1 cellular context compared by ENCODE assay signal in genomic region chr17:50372708-50373556, GRCh38.
TF ChIP-seq lines count a peak whose summit lies in the region.

A gene with protein sequence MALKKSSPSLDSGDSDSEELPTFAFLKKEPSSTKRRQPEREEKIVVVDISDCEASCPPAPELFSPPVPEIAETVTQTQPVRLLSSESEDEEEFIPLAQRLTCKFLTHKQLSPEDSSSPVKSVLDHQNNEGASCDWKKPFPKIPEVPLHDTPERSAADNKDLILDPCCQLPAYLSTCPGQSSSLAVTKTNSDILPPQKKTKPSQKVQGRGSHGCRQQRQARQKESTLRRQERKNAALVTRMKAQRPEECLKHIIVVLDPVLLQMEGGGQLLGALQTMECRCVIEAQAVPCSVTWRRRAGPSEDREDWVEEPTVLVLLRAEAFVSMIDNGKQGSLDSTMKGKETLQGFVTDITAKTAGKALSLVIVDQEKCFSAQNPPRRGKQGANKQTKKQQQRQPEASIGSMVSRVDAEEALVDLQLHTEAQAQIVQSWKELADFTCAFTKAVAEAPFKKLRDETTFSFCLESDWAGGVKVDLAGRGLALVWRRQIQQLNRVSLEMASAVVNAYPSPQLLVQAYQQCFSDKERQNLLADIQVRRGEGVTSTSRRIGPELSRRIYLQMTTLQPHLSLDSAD (plus strand): TSS chr17:50373229. CDS start chr17:50375209, 1,980 bp downstream.
Gene MRPL27 (minus strand): TSS chr17:50373184. CDS start chr17:50373170, 14 bp downstream.

TF ChIP-seq in WTC11, 78 proteins besides CTCF, POLR2A, EP300 and RAD21 (continued from another document):
- TF ChIP-seq FOXP4 (CRISPR knock-in tag; IDR thresholded peaks at IDR 0.05) (peak; percentile 43; the same call in 1 of the 2 replicates), MLX (CRISPR knock-in tag; IDR thresholded peaks at IDR 0.05) (no peak), ETV6 (CRISPR knock-in tag; IDR thresholded peaks at IDR 0.05) (peak; percentile 97), ESRRA (CRISPR knock-in tag; IDR thresholded peaks at IDR 0.05; ENCODE audit: borderline replicate concordance) (0 out of 2 replicates have a peak, but pooled peaks have one; percentile 31), JAZF1 (CRISPR knock-in tag; IDR thresholded peaks at IDR 0.05) (no peak), ZNF121 (CRISPR knock-in tag; IDR thresholded peaks at IDR 0.05) (no peak), OVOL2 (CRISPR knock-in tag; IDR thresholded peaks at IDR 0.05; ENCODE audit: borderline replicate concordance) (no peak), GRHL2 (CRISPR knock-in tag; IDR thresholded peaks at IDR 0.05; ENCODE audit: insufficient replicate concordance, severe bottlenecking) (no peak), NR2C2 (CRISPR knock-in tag; IDR thresholded peaks at IDR 0.05) (peak; percentile 92), KAT7 (CRISPR knock-in tag; IDR thresholded peaks at IDR 0.05; ENCODE audit: borderline replicate concordance) (no peak), FOXK1 (CRISPR knock-in tag; IDR thresholded peaks at IDR 0.05) (peak; percentile 91), ELF4 (CRISPR knock-in tag; IDR thresholded peaks at IDR 0.05; ENCODE audit: low read depth) (no peak), FOXP1 (CRISPR knock-in tag; IDR thresholded peaks at IDR 0.05; ENCODE audit: borderline replicate concordance) (peak; percentile 90), GABPB1 (CRISPR knock-in tag; IDR thresholded peaks at IDR 0.05) (peak; percentile 93)
- TF ChIP-seq, protein P1, sequence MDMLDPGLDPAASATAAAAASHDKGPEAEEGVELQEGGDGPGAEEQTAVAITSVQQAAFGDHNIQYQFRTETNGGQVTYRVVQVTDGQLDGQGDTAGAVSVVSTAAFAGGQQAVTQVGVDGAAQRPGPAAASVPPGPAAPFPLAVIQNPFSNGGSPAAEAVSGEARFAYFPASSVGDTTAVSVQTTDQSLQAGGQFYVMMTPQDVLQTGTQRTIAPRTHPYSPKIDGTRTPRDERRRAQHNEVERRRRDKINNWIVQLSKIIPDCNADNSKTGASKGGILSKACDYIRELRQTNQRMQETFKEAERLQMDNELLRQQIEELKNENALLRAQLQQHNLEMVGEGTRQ (CRISPR knock-in tag; IDR thresholded peaks at IDR 0.05), result peak; percentile 96
- TF ChIP-seq, protein P2, sequence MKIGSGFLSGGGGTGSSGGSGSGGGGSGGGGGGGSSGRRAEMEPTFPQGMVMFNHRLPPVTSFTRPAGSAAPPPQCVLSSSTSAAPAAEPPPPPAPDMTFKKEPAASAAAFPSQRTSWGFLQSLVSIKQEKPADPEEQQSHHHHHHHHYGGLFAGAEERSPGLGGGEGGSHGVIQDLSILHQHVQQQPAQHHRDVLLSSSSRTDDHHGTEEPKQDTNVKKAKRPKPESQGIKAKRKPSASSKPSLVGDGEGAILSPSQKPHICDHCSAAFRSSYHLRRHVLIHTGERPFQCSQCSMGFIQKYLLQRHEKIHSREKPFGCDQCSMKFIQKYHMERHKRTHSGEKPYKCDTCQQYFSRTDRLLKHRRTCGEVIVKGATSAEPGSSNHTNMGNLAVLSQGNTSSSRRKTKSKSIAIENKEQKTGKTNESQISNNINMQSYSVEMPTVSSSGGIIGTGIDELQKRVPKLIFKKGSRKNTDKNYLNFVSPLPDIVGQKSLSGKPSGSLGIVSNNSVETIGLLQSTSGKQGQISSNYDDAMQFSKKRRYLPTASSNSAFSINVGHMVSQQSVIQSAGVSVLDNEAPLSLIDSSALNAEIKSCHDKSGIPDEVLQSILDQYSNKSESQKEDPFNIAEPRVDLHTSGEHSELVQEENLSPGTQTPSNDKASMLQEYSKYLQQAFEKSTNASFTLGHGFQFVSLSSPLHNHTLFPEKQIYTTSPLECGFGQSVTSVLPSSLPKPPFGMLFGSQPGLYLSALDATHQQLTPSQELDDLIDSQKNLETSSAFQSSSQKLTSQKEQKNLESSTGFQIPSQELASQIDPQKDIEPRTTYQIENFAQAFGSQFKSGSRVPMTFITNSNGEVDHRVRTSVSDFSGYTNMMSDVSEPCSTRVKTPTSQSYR (CRISPR knock-in tag; IDR thresholded peaks at IDR 0.05), result peak; percentile 84
- TF ChIP-seq, protein P3, sequence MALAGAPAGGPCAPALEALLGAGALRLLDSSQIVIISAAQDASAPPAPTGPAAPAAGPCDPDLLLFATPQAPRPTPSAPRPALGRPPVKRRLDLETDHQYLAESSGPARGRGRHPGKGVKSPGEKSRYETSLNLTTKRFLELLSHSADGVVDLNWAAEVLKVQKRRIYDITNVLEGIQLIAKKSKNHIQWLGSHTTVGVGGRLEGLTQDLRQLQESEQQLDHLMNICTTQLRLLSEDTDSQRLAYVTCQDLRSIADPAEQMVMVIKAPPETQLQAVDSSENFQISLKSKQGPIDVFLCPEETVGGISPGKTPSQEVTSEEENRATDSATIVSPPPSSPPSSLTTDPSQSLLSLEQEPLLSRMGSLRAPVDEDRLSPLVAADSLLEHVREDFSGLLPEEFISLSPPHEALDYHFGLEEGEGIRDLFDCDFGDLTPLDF (CRISPR knock-in tag; IDR thresholded peaks at IDR 0.05), result 0 out of 2 replicates have a peak, but pooled peaks have one; percentile 53
- TF ChIP-seq, protein P4, sequence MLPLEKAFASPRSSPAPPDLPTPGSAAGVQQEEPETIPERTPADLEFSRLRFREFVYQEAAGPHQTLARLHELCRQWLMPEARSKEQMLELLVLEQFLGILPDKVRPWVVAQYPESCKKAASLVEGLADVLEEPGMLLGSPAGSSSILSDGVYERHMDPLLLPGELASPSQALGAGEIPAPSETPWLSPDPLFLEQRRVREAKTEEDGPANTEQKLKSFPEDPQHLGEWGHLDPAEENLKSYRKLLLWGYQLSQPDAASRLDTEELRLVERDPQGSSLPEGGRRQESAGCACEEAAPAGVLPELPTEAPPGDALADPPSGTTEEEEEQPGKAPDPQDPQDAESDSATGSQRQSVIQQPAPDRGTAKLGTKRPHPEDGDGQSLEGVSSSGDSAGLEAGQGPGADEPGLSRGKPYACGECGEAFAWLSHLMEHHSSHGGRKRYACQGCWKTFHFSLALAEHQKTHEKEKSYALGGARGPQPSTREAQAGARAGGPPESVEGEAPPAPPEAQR (CRISPR knock-in tag; IDR thresholded peaks at IDR 0.05), result no peak
- TF ChIP-seq, protein P5, sequence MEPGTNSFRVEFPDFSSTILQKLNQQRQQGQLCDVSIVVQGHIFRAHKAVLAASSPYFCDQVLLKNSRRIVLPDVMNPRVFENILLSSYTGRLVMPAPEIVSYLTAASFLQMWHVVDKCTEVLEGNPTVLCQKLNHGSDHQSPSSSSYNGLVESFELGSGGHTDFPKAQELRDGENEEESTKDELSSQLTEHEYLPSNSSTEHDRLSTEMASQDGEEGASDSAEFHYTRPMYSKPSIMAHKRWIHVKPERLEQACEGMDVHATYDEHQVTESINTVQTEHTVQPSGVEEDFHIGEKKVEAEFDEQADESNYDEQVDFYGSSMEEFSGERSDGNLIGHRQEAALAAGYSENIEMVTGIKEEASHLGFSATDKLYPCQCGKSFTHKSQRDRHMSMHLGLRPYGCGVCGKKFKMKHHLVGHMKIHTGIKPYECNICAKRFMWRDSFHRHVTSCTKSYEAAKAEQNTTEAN (CRISPR knock-in tag; IDR thresholded peaks at IDR 0.05), result peak; percentile 84
